ENCODE assay signal across 9 cellular contexts in genomic region chr20:18276821-18277220, GRCh38. TPM values are rescaled to one million over a fixed set of nuclear protein-coding genes. Genes with fewer than 3 reads are reported as not detected.
DNase-seq lines count a peak whose midpoint lies in the region; ATAC-seq, FAIRE-seq and TF ChIP-seq lines count a peak whose summit lies in the region.
"Had no signal": no experiment of that assay in that cellular context is flagged by ENCODE, and none has a peak within 500 bp of the region (broad histone marks: within the 10 kb centered on the region; RNA-seq: fewer than 3 reads in every experiment).

No MANE protein-coding gene starts in this region.

- H3K27ac ChIP-seq in endothelial cell of umbilical vein (ENCODE audit: insufficient read depth, low read depth, low read length) (no peak overlapping the region), stomach (no peak overlapping the region)
- H3K27ac ChIP-seq: epithelial cell of prostate had no signal

- TF ChIP-seq CTCF in endothelial cell of umbilical vein (IDR thresholded peaks at IDR 0.05; ENCODE audit: extremely low read depth in 1 of 2, insufficient read depth in 1 of 2, low read depth in 1 of 2, low read length in 2 of 2) (peak; percentile 86 to 89), stomach (IDR thresholded peaks at IDR 0.05) (peak in 5 of 7 experiments; percentile 41 to 67 (median 59))

- no peaks in the 10 kb centered on the region for H3K79me2 ChIP-seq in endothelial cell of umbilical vein (ENCODE audit: control insufficient read depth, insufficient read depth, low read length)

- dilution Hi-C loops in endothelial cell of umbilical vein (cut with MboI; ENCODE audit: extremely low pct_ligation_motif_present, low sequenced_read_pairs): no loop called here

- no peaks in the 10 kb centered on the region for H3K9me1 ChIP-seq in endothelial cell of umbilical vein (replicated peaks; ENCODE audit: control insufficient read depth, extremely low read depth, insufficient read depth, low read length)

- TF ChIP-seq POLR2A in endothelial cell of umbilical vein (IDR thresholded peaks at IDR 0.05; ENCODE audit: low read depth, low read length): no peak
- TF ChIP-seq POLR2A in stomach (IDR thresholded peaks at IDR 0.05): no peak

- 12 to 17% (median 14%) methylated on average over 12 of the region's 12 CpGs for WGBS in stomach, 5 donors

- DNase-seq in GDM1 (lab: John Stamatoyannopoulos, UW) (peak; percentile 47), NCI-H748 (lab: John Stamatoyannopoulos, UW; ENCODE audit: unreplicated experiment) (peak; percentile 89), endothelial cell of umbilical vein (ENCODE audit: low read depth, low spot score) (peak; percentile 59), myocyte (ENCODE audit: low read depth) (peak; percentile 79), stomach (peak; percentile 79)
- DNase-seq in activated CD8-positive, alpha-beta T cell treated with anti-CD3 and anti-CD28 coated beads, Interleukin-2, amount 10 ng/mL, durations not matched to agents 7 days and 5 days: peak; percentile 76

- H3K4me2 ChIP-seq in endothelial cell of umbilical vein (ENCODE audit: insufficient read depth, low read length): no peak overlapping the region

- peaks cover 6% of the 10 kb centered on the region for H3K4me1 Mint-ChIP-seq in activated CD8-positive, alpha-beta T cell treated with anti-CD3 and anti-CD28 coated beads, Interleukin-2, amount 10 ng/mL, durations not matched to agents 7 days and 5 days (ENCODE audit: low read depth)

- H3K9me3 ChIP-seq in endothelial cell of umbilical vein (replicated peaks; ENCODE audit: control insufficient read depth, insufficient read depth, low read length) (no peaks in the 10 kb centered on the region), stomach (no peaks in the 10 kb centered on the region)

- no peaks in the 10 kb centered on the region for H3K36me3 Mint-ChIP-seq in activated CD8-positive, alpha-beta T cell treated with anti-CD3 and anti-CD28 coated beads, Interleukin-2, amount 10 ng/mL, durations not matched to agents 7 days and 5 days (ENCODE audit: low read depth)

- no peaks in the 10 kb centered on the region for H3K36me3 ChIP-seq in endothelial cell of umbilical vein (ENCODE audit: control insufficient read depth in 2 of 2, extremely low read depth in 1 of 2, insufficient read depth in 2 of 2, low read length in 2 of 2)
- no peaks in the 10 kb centered on the region for H3K36me3 ChIP-seq in stomach

- peaks cover 36% of the 10 kb centered on the region for H3K27me3 Mint-ChIP-seq in activated CD8-positive, alpha-beta T cell treated with anti-CD3 and anti-CD28 coated beads, Interleukin-2, amount 10 ng/mL, durations not matched to agents 7 days and 5 days (ENCODE audit: low read depth)

- no peak for TF ChIP-seq EP300 in stomach (IDR thresholded peaks at IDR 0.05)

- POLR2A ChIA-PET in activated CD8-positive, alpha-beta T cell treated with anti-CD3 and anti-CD28 coated beads, Interleukin-2, amount 10 ng/mL, durations not matched to agents 7 days and 5 days (lab: Charles Lee): no interaction called here
- POLR2A ChIA-PET in endothelial cell of umbilical vein (lab: Charles Lee): no interaction called here

- no peaks in the 10 kb centered on the region for H4K20me1 ChIP-seq in endothelial cell of umbilical vein (replicated peaks; ENCODE audit: control insufficient read depth, extremely low read depth, insufficient read depth, low read length)

- H3K4me3 Mint-ChIP-seq in activated CD8-positive, alpha-beta T cell treated with anti-CD3 and anti-CD28 coated beads, Interleukin-2, amount 10 ng/mL, durations not matched to agents 7 days and 5 days: no peak overlapping the region

- peak; percentile 95 for FAIRE-seq in endothelial cell of umbilical vein (lab: Jason Lieb, UNC)

- no peaks in the 10 kb centered on the region for H3K9me3 Mint-ChIP-seq in activated CD8-positive, alpha-beta T cell treated with anti-CD3 and anti-CD28 coated beads, Interleukin-2, amount 10 ng/mL, durations not matched to agents 7 days and 5 days (ENCODE audit: insufficient read depth)

- H3K27me3 ChIP-seq in endothelial cell of umbilical vein (ENCODE audit: control insufficient read depth in 2 of 2, insufficient read depth in 2 of 2, low read length in 2 of 2) (peaks cover 13 to 17% of the 10 kb centered on the region in 2 experiments), stomach (peaks cover 0 to 45% (median 4%) of the 10 kb centered on the region in 3 donors)

- H2AFZ ChIP-seq in endothelial cell of umbilical vein (ENCODE audit: low read depth, low read length): no peak overlapping the region

- H3K4me1 ChIP-seq in endothelial cell of umbilical vein (ENCODE audit: control insufficient read depth, extremely low read depth, insufficient read depth, low read length) (no peaks in the 10 kb centered on the region), stomach (peaks cover 0 to 6% (median 0%) of the 10 kb centered on the region in 4 donors)

- H3K4me3 ChIP-seq in endothelial cell of umbilical vein (replicated peaks in 1 of 3; ENCODE audit: insufficient read depth in 1 of 3, low read depth in 1 of 3, low read length in 3 of 3) (no peak overlapping the region), stomach (no peak overlapping the region)

- ATAC-seq in HG03520 (IDR thresholded peaks at IDR 0.05; ENCODE audit: unreplicated experiment) (peak; percentile 61), HG02610 (IDR thresholded peaks at IDR 0.05; ENCODE audit: unreplicated experiment) (no peak)
- peak; percentile 92 for ATAC-seq in activated CD8-positive, alpha-beta T cell treated with anti-CD3 and anti-CD28 coated beads, Interleukin-2, amount 10 ng/mL, durations not matched to agents 7 days and 5 days

- BruUV-seq in endothelial cell of umbilical vein (replicated peaks; lab: Mats Ljungman, UMichigan): no TSS peak

- H3K27ac Mint-ChIP-seq in activated CD8-positive, alpha-beta T cell treated with anti-CD3 and anti-CD28 coated beads, Interleukin-2, amount 10 ng/mL, durations not matched to agents 7 days and 5 days: no peak overlapping the region

- CTCF ChIA-PET in activated CD8-positive, alpha-beta T cell treated with anti-CD3 and anti-CD28 coated beads, Interleukin-2, amount 10 ng/mL, durations not matched to agents 7 days and 5 days (lab: Charles Lee): interaction anchor here (0.9 to 2.1 kb wide), 9 partner anchors 9 to 773 kb away, joined by 3 to 8 read pairs (median 3); partner anchors contain the start of genes RRBP1 and ZNF133
- CTCF ChIA-PET in endothelial cell of umbilical vein (lab: Charles Lee): interaction anchor here (1.2 to 1.5 kb wide), 2 partner anchors 10 to 18 kb away, joined by 3 to 6 read pairs; no protein-coding TSS in a partner anchor

- no peak overlapping the region for H3K9ac ChIP-seq in endothelial cell of umbilical vein (replicated peaks; ENCODE audit: extremely low read depth, insufficient read depth, low read length)

- intact Hi-C loops in endothelial cell of umbilical vein (cut with micrococcal nuclease) (loop anchor here (1.0 to 5.0 kb wide), 5 partner anchors 140 to 775 kb away; partner anchors contain the start of genes KAT14 and PET117), stomach (cut with DNase I; ENCODE audit: low total_unique reads) (no loop called here)

TF ChIP-seq in endothelial cell of umbilical vein, 7 proteins besides CTCF, POLR2A, EP300 and RAD21:
- TF ChIP-seq JUN (IDR thresholded peaks at IDR 0.05; ENCODE audit: borderline replicate concordance, insufficient read depth, insufficient read length, low read depth): no peak
- no peak for TF ChIP-seq POLR2AphosphoS5 (IDR thresholded peaks at IDR 0.05; ENCODE audit: insufficient read depth, low read depth, low read length)
- no peak for TF ChIP-seq GATA2 (IDR thresholded peaks at IDR 0.05; ENCODE audit: insufficient read depth, insufficient read length, low read depth, low read length)
- no peak for TF ChIP-seq MYC (IDR thresholded peaks at IDR 0.05; ENCODE audit: low read depth, low read length)
- TF ChIP-seq FOS (IDR thresholded peaks at IDR 0.05; ENCODE audit: borderline replicate concordance, insufficient read depth, low read length): no peak

RNA-seq across cellular contexts. Expression of gene ZNF133, which starts 11.5 kb away (rescaled TPM):
- 1 to 10 TPM; 6.0 to 7.2 TPM for total RNA-seq in activated CD8-positive, alpha-beta T cell treated with anti-CD3 and anti-CD28 coated beads, Interleukin-2, amount 10 ng/mL, durations not matched to agents 7 days and 5 days
- 11.1 and 12.2 TPM in 2 replicates for total RNA-seq in endothelial cell of umbilical vein
- 13.8 and 15.1 TPM in 2 replicates for polyA plus RNA-seq in endothelial cell of umbilical vein
- polyA plus RNA-seq in endothelial cell of umbilical vein (2011; cell fraction: cytosol; rRNA removed): 11.4 and 12.0 TPM in 2 replicates
- 45.6 and 57.0 TPM in 2 replicates for polyA plus RNA-seq in endothelial cell of umbilical vein (2011; cell fraction: nucleus; rRNA removed)
- 9.4 and 9.8 TPM in 2 replicates for polyA plus RNA-seq in endothelial cell of umbilical vein (2012)
- polyA minus RNA-seq in endothelial cell of umbilical vein: 14.7 and 15.6 TPM in 2 replicates
- polyA minus RNA-seq in endothelial cell of umbilical vein (2011; cell fraction: cytosol; rRNA and poly(A)+ RNA removed): 2.5 TPM
- 8.8 and 11.6 TPM in 2 replicates for polyA minus RNA-seq in endothelial cell of umbilical vein (2011; cell fraction: nucleus; rRNA and poly(A)+ RNA removed)
- total RNA-seq in myocyte: 9.0 and 16.4 TPM in 2 replicates
- polyA plus RNA-seq in myocyte (2012): 12.3 TPM
- total RNA-seq in stomach: 10 to 100 TPM in 3 of 5 donors, 1 to 10 TPM in 2; 3.5 to 48.2 (median 19.1) TPM
- 10 to 100 TPM in 1 of 3 donors, 1 to 10 TPM in 2; 7.9 to 18.2 (median 9.6) TPM for polyA plus RNA-seq in stomach
